Comparison of ENCODE assay signal across 20 cellular contexts in genomic region chr13:66624302-66624701, GRCh38.
DNase-seq lines count a peak whose midpoint lies in the region; ATAC-seq and TF ChIP-seq lines count a peak whose summit lies in the region.
"Had no signal": no experiment of that assay in that cellular context is flagged by ENCODE, and none has a peak within 500 bp of the region (broad histone marks: within the 10 kb centered on the region; RNA-seq: fewer than 3 reads in every experiment).

No MANE protein-coding gene starts in this region.

- no peak overlapping the region for H3K9ac ChIP-seq in HCT116 (ENCODE audit: low read length)

- TF ChIP-seq RAD21 in HCT116 (IDR thresholded peaks at IDR 0.05; ENCODE audit: low read depth): no peak

- RAD21 ChIA-PET in HCT116 (lab: Charles Lee; ENCODE audit: low non-redundant PET in 1 of 2, low total read pairs in 2 of 2, uncharacterized antibody in 2 of 2, unreplicated experiment in 2 of 2): no interaction called here

- intact Hi-C loops in HCT116 (cut with micrococcal nuclease): no loop called here
- intact Hi-C loops in right cardiac atrium (cut with DNase I): no loop called here

- H3K36me3 ChIP-seq in HCT116 (ENCODE audit: control insufficient read depth in 1 of 2, insufficient read depth in 2 of 2, low read length in 2 of 2): no peaks in the 10 kb centered on the region

- H3K9me2 ChIP-seq in HCT116 (ENCODE audit: insufficient read depth): no peaks in the 10 kb centered on the region; the same call in 1 of the 2 replicates

- H3K4me3 ChIP-seq in HCT116 (replicated peaks in 1 of 2; ENCODE audit: low read depth in 1 of 2, low read length in 2 of 2) (no peak overlapping the region), right cardiac atrium (ENCODE audit: low read length) (no peak overlapping the region)

- no peaks in the 10 kb centered on the region for H3K4me1 ChIP-seq in HCT116 (ENCODE audit: control insufficient read depth in 1 of 2, insufficient read depth in 2 of 2, low read length in 2 of 2)
- H3K4me1 ChIP-seq in right cardiac atrium (ENCODE audit: control insufficient read depth, insufficient read depth, low read length): peaks cover 4% of the 10 kb centered on the region

- no peak for TF ChIP-seq POLR2A in HCT116 (IDR thresholded peaks at IDR 0.05; ENCODE audit: borderline replicate concordance, extremely low read depth, insufficient read depth, insufficient read length)

- no peak overlapping the region for H3K4me2 ChIP-seq in HCT116 (ENCODE audit: low read length)

- peaks cover 4% of the 10 kb centered on the region for H3K9me3 Mint-ChIP-seq in type B pancreatic cell

- no peak overlapping the region for H3K27ac Mint-ChIP-seq in type B pancreatic cell
- H3K27ac Mint-ChIP-seq: CD8-positive, alpha-beta memory T cell; H9 had no signal

- WGBS in right cardiac atrium: 80% methylated on average over 3 of the region's 3 CpGs

- POLR2A ChIA-PET in HCT116 (lab: Charles Lee): no interaction called here

- no peak for ATAC-seq in HCT116
- ATAC-seq in right cardiac atrium: peak; percentile 73 to 83
- ATAC-seq in GM18873 (IDR thresholded peaks at IDR 0.05; ENCODE audit: low FRiP score, unreplicated experiment): no peak
- no peak for ATAC-seq in GM21447 (IDR thresholded peaks at IDR 0.05; ENCODE audit: unreplicated experiment)
- ATAC-seq: Panc1, SK-N-SH treated with all-trans-retinoic acid at 6 μM for 48 hours had no signal

- no peaks in the 10 kb centered on the region for H3K79me2 ChIP-seq in HCT116 (ENCODE audit: insufficient read depth, low read length)

- no peaks in the 10 kb centered on the region for H3K27me3 ChIP-seq in HCT116 (ENCODE audit: insufficient read depth, low read length)
- H3K27me3 ChIP-seq in right cardiac atrium (ENCODE audit: control insufficient read depth, insufficient read depth): no peaks in the 10 kb centered on the region

- BruUV-seq in HCT116 (replicated peaks; lab: Mats Ljungman, UMichigan): no TSS peak

- TF ChIP-seq CTCF in HCT116 (IDR thresholded peaks at IDR 0.05 in 2 of 3, conservative IDR thresholded peaks at IDR 0.05 in 1 of 3; ENCODE audit: borderline replicate concordance in 1 of 3, insufficient read depth in 1 of 3, low read depth in 2 of 3, low read length in 2 of 3): no peak
- no peak for TF ChIP-seq CTCF in type B pancreatic cell (conservative IDR thresholded peaks at IDR 0.05)

- H3K36me3 Mint-ChIP-seq in type B pancreatic cell: peaks cover 3% of the 10 kb centered on the region
- H3K36me3 Mint-ChIP-seq: CD8-positive, alpha-beta memory T cell had no signal

- H3K4me1 Mint-ChIP-seq in type B pancreatic cell (ENCODE audit: unreplicated experiment): no peaks in the 10 kb centered on the region
- H3K4me1 Mint-ChIP-seq: CD8-positive, alpha-beta memory T cell; H9 had no signal

- H3K27ac ChIP-seq in HCT116 (ENCODE audit: low read depth, low read length) (no peak overlapping the region), right cardiac atrium (ENCODE audit: low read length) (no peak overlapping the region)

- CTCF ChIA-PET in HCT116 (lab: Charles Lee): no interaction called here

- H3K4me3 Mint-ChIP-seq in type B pancreatic cell: no peak overlapping the region
- H3K4me3 Mint-ChIP-seq: CD8-positive, alpha-beta memory T cell; H9 had no signal

- no peaks in the 10 kb centered on the region for H4K20me1 ChIP-seq in HCT116 (ENCODE audit: insufficient read depth)

- H2AFZ ChIP-seq in HCT116 (ENCODE audit: low read depth, low read length, poor library complexity, severe bottlenecking): peak overlapping the region; percentile 20

- no peaks in the 10 kb centered on the region for H3K27me3 Mint-ChIP-seq in type B pancreatic cell
- H3K27me3 Mint-ChIP-seq: CD8-positive, alpha-beta memory T cell had no signal

- no peaks in the 10 kb centered on the region for H3K9me3 ChIP-seq in HCT116 (ENCODE audit: control insufficient read depth in 1 of 2, insufficient read depth in 1 of 2, low read depth in 1 of 2, low read length in 2 of 2)
- no peaks in the 10 kb centered on the region for H3K9me3 ChIP-seq in right cardiac atrium (ENCODE audit: control insufficient read depth, low read length)

- no peak for DNase-seq in HCT116 (ENCODE audit: low read depth, low spot score)
- peak; percentile 10 to 11 for DNase-seq in Kasumi-1 (lab: John Stamatoyannopoulos, UW)
- peak; percentile 7 for DNase-seq in amniotic epithelial cell (ENCODE audit: low read depth)
- no peak for DNase-seq in right cardiac atrium
- no peak for DNase-seq in type B pancreatic cell (ENCODE audit: extremely low spot score, unreplicated experiment)
- DNase-seq in HPDE6-E6E7 (ENCODE audit: extremely low spot score): no peak
- DNase-seq: ACHN; C1 segment of cervical spinal cord; CD8-positive, alpha-beta memory T cell; H9; NCI-H1436; NCI-H1930; NCI-H226; NCI-H524; SHP77; T-helper 1 cell had no signal

TF ChIP-seq in HCT116, 20 proteins besides CTCF, POLR2A, EP300 and RAD21:
- TF ChIP-seq ZNF274 (IDR thresholded peaks at IDR 0.05; ENCODE audit: low read depth, low read length) (no peak), CEBPB (IDR thresholded peaks at IDR 0.05; ENCODE audit: low read depth) (no peak), YY1 (IDR thresholded peaks at IDR 0.05; ENCODE audit: extremely low read depth, insufficient replicate concordance, low read depth, low read length) (no peak), FOSL1 (IDR thresholded peaks at IDR 0.05; ENCODE audit: low read depth) (no peak), REST (IDR thresholded peaks at IDR 0.05; ENCODE audit: low read depth) (no peak), EZH2 (IDR thresholded peaks at IDR 0.05) (no peak)
- TF ChIP-seq, protein P1, sequence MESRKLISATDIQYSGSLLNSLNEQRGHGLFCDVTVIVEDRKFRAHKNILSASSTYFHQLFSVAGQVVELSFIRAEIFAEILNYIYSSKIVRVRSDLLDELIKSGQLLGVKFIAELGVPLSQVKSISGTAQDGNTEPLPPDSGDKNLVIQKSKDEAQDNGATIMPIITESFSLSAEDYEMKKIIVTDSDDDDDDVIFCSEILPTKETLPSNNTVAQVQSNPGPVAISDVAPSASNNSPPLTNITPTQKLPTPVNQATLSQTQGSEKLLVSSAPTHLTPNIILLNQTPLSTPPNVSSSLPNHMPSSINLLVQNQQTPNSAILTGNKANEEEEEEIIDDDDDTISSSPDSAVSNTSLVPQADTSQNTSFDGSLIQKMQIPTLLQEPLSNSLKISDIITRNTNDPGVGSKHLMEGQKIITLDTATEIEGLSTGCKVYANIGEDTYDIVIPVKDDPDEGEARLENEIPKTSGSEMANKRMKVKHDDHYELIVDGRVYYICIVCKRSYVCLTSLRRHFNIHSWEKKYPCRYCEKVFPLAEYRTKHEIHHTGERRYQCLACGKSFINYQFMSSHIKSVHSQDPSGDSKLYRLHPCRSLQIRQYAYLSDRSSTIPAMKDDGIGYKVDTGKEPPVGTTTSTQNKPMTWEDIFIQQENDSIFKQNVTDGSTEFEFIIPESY (IDR thresholded peaks at IDR 0.05; ENCODE audit: extremely low read depth, insufficient replicate concordance, low read length): no peak
- TF ChIP-seq, protein P2, sequence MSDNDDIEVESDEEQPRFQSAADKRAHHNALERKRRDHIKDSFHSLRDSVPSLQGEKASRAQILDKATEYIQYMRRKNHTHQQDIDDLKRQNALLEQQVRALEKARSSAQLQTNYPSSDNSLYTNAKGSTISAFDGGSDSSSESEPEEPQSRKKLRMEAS (IDR thresholded peaks at IDR 0.05): no peak

Comparison
In these comparisons a context has a peak if more than half of its experiments do, and no peak if none do; other contexts are left out.
1. ATAC-seq: peak in right cardiac atrium (2 of 2); none in HCT116 (single experiment), GM18873 (single experiment) and GM21447 (single experiment).
2. DNase-seq: peak in Kasumi-1 (2 of 2) and amniotic epithelial cell (single experiment); none in HCT116 (single experiment), right cardiac atrium (0 of 3), type B pancreatic cell (single experiment) and HPDE6-E6E7 (single experiment).